Comparison of ENCODE assay signal across 35 cellular contexts in genomic region chr16:50711040-50711439, GRCh38. TPM values are rescaled to one million over a fixed set of nuclear protein-coding genes. Genes with fewer than 3 reads are reported as not detected.
"Had no signal": no experiment of that assay in that cellular context is flagged by ENCODE, and none has a peak within 500 bp of the region (broad histone marks: within the 10 kb centered on the region; RNA-seq: fewer than 3 reads in every experiment).

No MANE protein-coding gene starts in this region.

- DNase-seq: activated B cell treated with CpG ODN at 0.5 μM for 24 hours; activated CD4-positive, alpha-beta memory T cell treated with anti-CD3 and anti-CD28 coated beads for 36 hours; activated CD4-positive, alpha-beta T cell treated with anti-CD3 and anti-CD28 coated beads, Interleukin-2, amount 10 ng/mL, durations not matched to agents 24 days and 14 days; activated CD8-positive, alpha-beta memory T cell treated with anti-CD3 and anti-CD28 coated beads, Interleukin-2, amount 10 ng/mL, durations not matched to agents 7 days and 5 days; activated CD8-positive, alpha-beta memory T cell treated with anti-CD3 and anti-CD28 coated beads, Interleukin-2, amount 50 U/mL, for 4 hours; activated CD8-positive, alpha-beta T cell treated with anti-CD3 and anti-CD28 coated beads, Interleukin-2, amount 10 ng/mL, durations not matched to agents 7 days and 5 days; activated effector memory CD4-positive, alpha-beta T cell treated with anti-CD3 and anti-CD28 coated beads, Interleukin-2, amount 50 U/mL, for 16 hours; activated naive CD4-positive, alpha-beta T cell treated with anti-CD3 and anti-CD28 coated beads for 36 hours; activated naive CD8-positive, alpha-beta T cell treated with anti-CD3 and anti-CD28 coated beads for 36 hours; activated naive CD8-positive, alpha-beta T cell treated with anti-CD3 and anti-CD28 coated beads, Interleukin-2, amount 50 U/mL, for 24 hours; activated T-cell treated with anti-CD3 and anti-CD28 coated beads, Interleukin-2, amount 50 U/mL, for 1 hour; activated T-cell treated with anti-CD3 and anti-CD28 coated beads, Interleukin-2, amount 50 U/mL, for 48 hours; cortex of kidney; effector CD8-positive, alpha-beta T cell; esophagus squamous epithelium; foreskin melanocyte; SW 1271; T-cell; T1000; WERI-Rb-1 had no signal

- H3K4me3 ChIP-seq: adrenal gland, body of pancreas, esophagus squamous epithelium had no signal

- H3K4me3 Mint-ChIP-seq: activated B cell treated with CpG ODN at 0.5 μM for 24 hours; activated CD4-positive, alpha-beta memory T cell treated with anti-CD3 and anti-CD28 coated beads for 36 hours; activated CD4-positive, alpha-beta T cell treated with anti-CD3 and anti-CD28 coated beads, Interleukin-2, amount 10 ng/mL, durations not matched to agents 24 days and 14 days; activated CD8-positive, alpha-beta memory T cell treated with anti-CD3 and anti-CD28 coated beads, Interleukin-2, amount 10 ng/mL, durations not matched to agents 7 days and 5 days; activated CD8-positive, alpha-beta T cell treated with anti-CD3 and anti-CD28 coated beads, Interleukin-2, amount 10 ng/mL, durations not matched to agents 7 days and 5 days; activated naive CD4-positive, alpha-beta T cell treated with anti-CD3 and anti-CD28 coated beads for 36 hours; activated naive CD4-positive, alpha-beta T cell treated with anti-CD3 and anti-CD28 coated beads, Interleukin-2, amount 50 U/mL, for 24 hours; activated naive CD8-positive, alpha-beta T cell treated with anti-CD3 and anti-CD28 coated beads for 36 hours; activated naive CD8-positive, alpha-beta T cell treated with anti-CD3 and anti-CD28 coated beads, Interleukin-2, amount 50 U/mL, for 24 hours; activated T-helper 1 cell treated with anti-CD3 and anti-CD28 coated beads, Interleukin-12 subunit alpha, Interleukin-12 subunit beta, Interleukin-2, Interleukin-4 antibody, amounts not matched to agents 30 ng/mL and 10 ng/mL and 1 ng/mL, durations not matched to agents 14 hours and 24 hours and 36 hours; T-cell; T-helper 1 cell treated with Interleukin-12 subunit alpha and Interleukin-12 subunit beta and Interleukin-4 antibody, amounts not matched to agents 30 μg/mL and 1 μg/mL, for 36 hours; T-helper 2 cell treated with Interferon-gamma antibody and Interleukin-4, amounts not matched to agents 5 μg/mL and 100 μg/mL, for 36 hours had no signal

- H3K27ac Mint-ChIP-seq: activated B cell treated with CpG ODN at 0.5 μM for 24 hours; activated CD4-positive, alpha-beta memory T cell treated with anti-CD3 and anti-CD28 coated beads for 36 hours; activated CD4-positive, alpha-beta T cell treated with anti-CD3 and anti-CD28 coated beads, Interleukin-2, amount 10 ng/mL, durations not matched to agents 24 days and 14 days; activated CD8-positive, alpha-beta memory T cell treated with anti-CD3 and anti-CD28 coated beads, Interleukin-2, amount 10 ng/mL, durations not matched to agents 7 days and 5 days; activated CD8-positive, alpha-beta T cell treated with anti-CD3 and anti-CD28 coated beads, Interleukin-2, amount 10 ng/mL, durations not matched to agents 7 days and 5 days; activated naive CD4-positive, alpha-beta T cell treated with anti-CD3 and anti-CD28 coated beads for 36 hours; activated naive CD4-positive, alpha-beta T cell treated with anti-CD3 and anti-CD28 coated beads, Interleukin-2, amount 50 U/mL, for 24 hours; activated naive CD8-positive, alpha-beta T cell treated with anti-CD3 and anti-CD28 coated beads for 36 hours; activated T-helper 1 cell treated with anti-CD3 and anti-CD28 coated beads, Interleukin-12 subunit alpha, Interleukin-12 subunit beta, Interleukin-2, Interleukin-4 antibody, amounts not matched to agents 30 ng/mL and 10 ng/mL and 1 ng/mL, durations not matched to agents 14 hours and 24 hours and 36 hours; activated T-helper 2 cell treated with anti-CD3 and anti-CD28 coated beads, Interferon-gamma antibody, Interleukin-2, Interleukin-4, amounts not matched to agents 10 μg/mL and 5 μg/mL and 100 μg/mL, durations not matched to agents 14 hours and 24 hours and 36 hours; T-cell; T-helper 1 cell treated with Interleukin-12 subunit alpha and Interleukin-12 subunit beta and Interleukin-4 antibody, amounts not matched to agents 30 μg/mL and 1 μg/mL, for 36 hours; T-helper 2 cell treated with Interferon-gamma antibody and Interleukin-4, amounts not matched to agents 5 μg/mL and 100 μg/mL, for 36 hours had no signal

- H3K4me1 ChIP-seq: adrenal gland, body of pancreas had no signal

- H3K27me3 Mint-ChIP-seq: activated B cell treated with CpG ODN at 0.5 μM for 24 hours; activated CD4-positive, alpha-beta memory T cell treated with anti-CD3 and anti-CD28 coated beads for 36 hours; activated CD4-positive, alpha-beta T cell treated with anti-CD3 and anti-CD28 coated beads, Interleukin-2, amount 10 ng/mL, durations not matched to agents 24 days and 14 days; activated CD8-positive, alpha-beta memory T cell treated with anti-CD3 and anti-CD28 coated beads, Interleukin-2, amount 10 ng/mL, durations not matched to agents 7 days and 5 days; activated naive CD4-positive, alpha-beta T cell treated with anti-CD3 and anti-CD28 coated beads, Interleukin-2, amount 50 U/mL, for 24 hours; activated naive CD8-positive, alpha-beta T cell treated with anti-CD3 and anti-CD28 coated beads for 36 hours; activated naive CD8-positive, alpha-beta T cell treated with anti-CD3 and anti-CD28 coated beads, Interleukin-2, amount 50 U/mL, for 24 hours; T-cell had no signal

- H3K36me3 ChIP-seq: adrenal gland, WERI-Rb-1 had no signal

- H3K36me3 Mint-ChIP-seq: activated naive CD4-positive, alpha-beta T cell treated with anti-CD3 and anti-CD28 coated beads, Interleukin-2, amount 50 U/mL, for 24 hours had no signal

- H3K9me3 Mint-ChIP-seq: activated CD4-positive, alpha-beta memory T cell treated with anti-CD3 and anti-CD28 coated beads for 36 hours; activated naive CD4-positive, alpha-beta T cell treated with anti-CD3 and anti-CD28 coated beads for 36 hours; activated naive CD4-positive, alpha-beta T cell treated with anti-CD3 and anti-CD28 coated beads, Interleukin-2, amount 50 U/mL, for 24 hours; activated naive CD8-positive, alpha-beta T cell treated with anti-CD3 and anti-CD28 coated beads for 36 hours; activated naive CD8-positive, alpha-beta T cell treated with anti-CD3 and anti-CD28 coated beads, Interleukin-2, amount 50 U/mL, for 24 hours; T-cell had no signal

- H3K27me3 ChIP-seq: adrenal gland, body of pancreas, esophagus squamous epithelium had no signal

- ATAC-seq: activated CD4-positive, CD25-positive, alpha-beta regulatory T cell treated with anti-CD3 and anti-CD28 coated beads, Interleukin-2, amount 50 U/mL, for 24 hours; activated CD8-positive, alpha-beta memory T cell treated with anti-CD3 and anti-CD28 coated beads, Interleukin-2, amount 10 ng/mL, durations not matched to agents 7 days and 5 days; activated CD8-positive, alpha-beta T cell treated with anti-CD3 and anti-CD28 coated beads, Interleukin-2, amount 10 ng/mL, durations not matched to agents 7 days and 5 days; activated naive CD8-positive, alpha-beta T cell treated with anti-CD3 and anti-CD28 coated beads, Interleukin-2, amount 50 U/mL, for 24 hours; body of pancreas; T-cell had no signal

- FAIRE-seq: colon, endometrium, endothelial cell of umbilical vein had no signal

- H3K9me3 ChIP-seq: adrenal gland, body of pancreas, esophagus squamous epithelium had no signal

- H3K27ac ChIP-seq: adrenal gland, epithelial cell of prostate, esophagus squamous epithelium, WERI-Rb-1 had no signal

RNA-seq across cellular contexts. Expression of gene NOD2, which starts 17.6 kb away (rescaled TPM):
- total RNA-seq: fibroblast of villous mesenchyme had no signal
- polyA plus RNA-seq: fibroblast of lung had no signal

RNA-seq across cellular contexts. Expression of gene SNX20, which starts 29.9 kb away (rescaled TPM):
- total RNA-seq: chondrocyte, endothelial cell of umbilical vein, fibroblast of lung, fibroblast of villous mesenchyme had no signal
- polyA plus RNA-seq: endothelial cell of umbilical vein, fibroblast of lung had no signal
